14 cellular contexts compared by ENCODE assay signal in the genomic region with DNA sequence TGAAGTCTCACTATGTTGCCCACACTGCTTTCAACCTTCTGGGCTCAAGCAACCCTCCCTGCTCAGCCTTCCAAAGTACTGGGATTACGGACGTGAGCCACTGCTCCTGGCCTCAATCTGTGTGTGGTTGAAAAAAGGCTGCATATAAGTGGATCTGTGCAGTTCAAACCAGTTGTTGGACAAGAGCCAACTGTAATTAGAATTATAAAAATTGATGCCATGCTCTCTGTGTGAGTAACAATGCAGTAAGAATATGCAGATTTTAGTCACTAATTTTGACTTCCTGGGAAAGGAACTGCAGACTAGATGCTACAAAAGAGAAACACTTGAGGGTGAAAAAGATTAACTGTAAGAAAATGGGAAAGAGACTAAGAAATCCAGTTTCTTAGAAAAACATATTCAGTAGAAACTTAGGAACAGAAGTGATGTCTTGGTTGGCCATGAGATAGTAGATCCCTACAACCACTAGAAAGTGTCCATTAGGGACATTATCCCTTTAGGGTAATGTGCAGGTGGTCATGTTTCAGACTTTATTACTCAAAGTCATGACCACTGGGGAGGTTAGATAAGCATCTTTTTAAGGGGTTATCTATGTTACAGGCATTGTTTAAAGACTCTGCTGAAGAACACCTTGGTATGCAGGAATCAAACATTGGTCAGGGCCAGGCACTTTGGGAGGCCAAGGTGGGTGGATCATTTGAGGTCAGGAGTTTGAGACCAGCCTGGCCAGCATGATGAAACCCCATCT. TPM values are rescaled to one million over a fixed set of nuclear protein-coding genes. Genes with fewer than 3 reads are reported as not detected.
A peak's percentile ranks its signal among the peaks of the same experiment; 100 is the strongest.
DNase-seq lines count a peak whose midpoint lies in the region; ATAC-seq, FAIRE-seq and TF ChIP-seq lines count a peak whose summit lies in the region.
"Had no signal": no experiment of that assay in that cellular context is flagged by ENCODE, and none has a peak within 500 bp of the region (broad histone marks: within the 10 kb centered on the region; RNA-seq: fewer than 3 reads in every experiment).

No MANE protein-coding gene starts in this region.

- POLR2A ChIA-PET in HEK293 (lab: Yijun Ruan, JAX) (interaction anchor here (2.1 kb wide), 1 partner anchor 26 kb away, joined by 8 read pairs; the partner anchor contains the start of gene ITCH), WTC11 (lab: Charles Lee) (interaction anchor here (0.6 kb wide), 1 partner anchor 380 kb away, joined by 3 read pairs; no protein-coding TSS in a partner anchor), HepG2 (lab: Yijun Ruan, JAX) (no interaction called here)

- TF ChIP-seq POLR2A in HepG2 (IDR thresholded peaks at IDR 0.05; ENCODE audit: insufficient read depth in 1 of 2, low read depth in 2 of 2, low read length in 2 of 2) (no peak), gastrocnemius medialis (IDR thresholded peaks at IDR 0.05) (no peak)

- CTCF ChIA-PET in HEK293 (lab: Yijun Ruan, JAX) = interaction anchor here (0.7 to 1.5 kb wide), 3 partner anchors 12 to 77 kb away, joined by 3 to 6 read pairs (median 4); no protein-coding TSS in a partner anchor
- CTCF ChIA-PET in WTC11 (lab: Charles Lee) = interaction anchor here (1.9 kb wide), 1 partner anchor 77 kb away, joined by 7 read pairs; no protein-coding TSS in a partner anchor
- CTCF ChIA-PET in HepG2 (lab: Yijun Ruan, JAX; ENCODE audit: low intra/inter-chr PET ratio, low total read pairs) = no interaction called here

- no peak for TF ChIP-seq RAD21 in HepG2 (CRISPR knock-in tag; IDR thresholded peaks at IDR 0.05)

- TSS peak; percentile 13 for BruUV-seq in HepG2 (replicated peaks; lab: Mats Ljungman, UMichigan)

- H3K36me3 Mint-ChIP-seq in WTC11 = peaks cover 18% of the 10 kb centered on the region

- H3K4me1 Mint-ChIP-seq in WTC11 = peaks cover 21% of the 10 kb centered on the region

- no peaks in the 10 kb centered on the region for H3K27me3 Mint-ChIP-seq in WTC11 (ENCODE audit: low read depth)
- H3K27me3 Mint-ChIP-seq: activated CD4-positive, alpha-beta T cell treated with anti-CD3 and anti-CD28 coated beads, Interleukin-2, amount 10 ng/mL, durations not matched to agents 7 days and 5 days had no signal

- H3K27me3 ChIP-seq in HepG2 (ENCODE audit: control insufficient read depth in 1 of 2, insufficient read depth in 2 of 2, low read length in 2 of 2) = no peaks in the 10 kb centered on the region
- H3K27me3 ChIP-seq in gastrocnemius medialis = no peaks in the 10 kb centered on the region
- H3K27me3 ChIP-seq: hepatocyte had no signal

- no peak for FAIRE-seq in HepG2 (lab: Jason Lieb, UNC)

- ATAC-seq in WTC11 = no peak
- ATAC-seq in HepG2 = no peak
- no peak for ATAC-seq in gastrocnemius medialis

- peaks cover 53% of the 10 kb centered on the region for H4K20me1 ChIP-seq in HepG2 (ENCODE audit: insufficient read depth, low read length)

- no peaks in the 10 kb centered on the region for H3K9me3 Mint-ChIP-seq in WTC11
- H3K9me3 Mint-ChIP-seq: activated CD4-positive, alpha-beta T cell treated with anti-CD3 and anti-CD28 coated beads, Interleukin-2, amount 10 ng/mL, durations not matched to agents 7 days and 5 days had no signal

- H3K36me3 ChIP-seq in HEK293 (ENCODE audit: control insufficient read depth in 2 of 2, insufficient read depth in 1 of 2, low read length in 2 of 2) (peaks cover 18 to 21% of the 10 kb centered on the region in 2 experiments), HepG2 (replicated peaks in 1 of 2; ENCODE audit: control insufficient read depth in 1 of 2, insufficient read depth in 2 of 2, low read length in 2 of 2) (peaks cover 11 to 46% of the 10 kb centered on the region in 2 experiments), gastrocnemius medialis (peaks cover 0 to 10% of the 10 kb centered on the region in 2 donors)
- H3K36me3 ChIP-seq: prostate gland had no signal

- in situ Hi-C loops in HepG2 (cut with HindIII; ENCODE audit: extremely low pct_ligation_motif_present, low pct_unique_long_range_greater_than_20kb) = no loop called here
- in situ Hi-C loops in gastrocnemius medialis (cut with MboI; ENCODE audit: low sequenced_read_pairs in 4 of 4) = no loop called here

- peaks cover 13% of the 10 kb centered on the region for H3K4me1 ChIP-seq in HEK293 (ENCODE audit: control insufficient read depth, insufficient read depth, low read length)
- peaks cover 43% of the 10 kb centered on the region for H3K4me1 ChIP-seq in HepG2 (ENCODE audit: insufficient read depth, low read length)
- peaks cover 39 to 42% of the 10 kb centered on the region in 2 donors for H3K4me1 ChIP-seq in gastrocnemius medialis
- H3K4me1 ChIP-seq: prostate gland had no signal

- H3K27ac ChIP-seq in HEK293 (ENCODE audit: extremely low read depth, low read depth, low read length) (0 out of 2 replicates have a peak overlapping the region, but pooled peaks have one; percentile 1), HepG2 (ENCODE audit: extremely low read length, insufficient read depth, low read length) (no peak overlapping the region), gastrocnemius medialis (no peak overlapping the region)
- H3K27ac ChIP-seq: hepatocyte, prostate gland had no signal

- no peak overlapping the region for H3K4me2 ChIP-seq in HepG2 (ENCODE audit: low read depth, low read length)
- H3K4me2 ChIP-seq: hepatocyte had no signal

- 94% methylated on average over 2 of the region's 2 CpGs for whole genome bisulfite sequencing in HepG2 (ENCODE audit: low lambda C conversion rate)

- no peak overlapping the region for H3K4me3 ChIP-seq in HEK293 (ENCODE audit: low read depth, low read length)
- H3K4me3 ChIP-seq in HepG2 (replicated peaks in 1 of 3; ENCODE audit: insufficient read depth in 1 of 3, low read depth in 2 of 3, low read length in 3 of 3) = no peak overlapping the region
- no peak overlapping the region for H3K4me3 ChIP-seq in gastrocnemius medialis
- H3K4me3 ChIP-seq: hepatocyte, prostate gland had no signal

- TF ChIP-seq EP300 in HepG2 (IDR thresholded peaks at IDR 0.05; ENCODE audit: low read depth in 2 of 2, low read length in 2 of 2) (no peak), HepG2 (CRISPR knock-in tag; IDR thresholded peaks at IDR 0.05; ENCODE audit: borderline replicate concordance) (no peak)

- DNase-seq in NCI-H2196 (lab: John Stamatoyannopoulos, UW; ENCODE audit: unreplicated experiment) (peak; percentile 17), NCI-H2196 treated with DMSO at 0.1 percent for 48 hours (lab: John Stamatoyannopoulos, UW; ENCODE audit: unreplicated experiment) (no peak), WTC11 (ENCODE audit: low spot score) (no peak), HepG2 (ENCODE audit: low spot score) (no peak), gastrocnemius medialis (no peak), GM19238 (ENCODE audit: insufficient read length, low spot score) (no peak), hypothalamus (lab: John Stamatoyannopoulos, UW) (no peak)
- DNase-seq: activated CD4-positive, alpha-beta T cell treated with anti-CD3 and anti-CD28 coated beads, Interleukin-2, amount 10 ng/mL, durations not matched to agents 7 days and 5 days; GF-D8; NCI-H226; stimulated activated CD4-positive, alpha-beta T cell treated with anti-CD3 and anti-CD28 coated beads, Interleukin-4, amount 100 ng/mL, for 1 hour had no signal

- H3K27ac Mint-ChIP-seq in WTC11 = peak overlapping the region; percentile 63
- H3K27ac Mint-ChIP-seq: activated CD4-positive, alpha-beta T cell treated with anti-CD3 and anti-CD28 coated beads, Interleukin-2, amount 10 ng/mL, durations not matched to agents 7 days and 5 days had no signal

- H3K9ac ChIP-seq in HepG2 (ENCODE audit: insufficient read depth, low read depth, low read length) = no peak overlapping the region

- no peak overlapping the region for H2AFZ ChIP-seq in HepG2 (ENCODE audit: low read length)
- H2AFZ ChIP-seq: hepatocyte had no signal

- no peaks in the 10 kb centered on the region for H3K9me3 ChIP-seq in HEK293 (ENCODE audit: control insufficient read depth, insufficient read depth, low read depth, low read length)
- H3K9me3 ChIP-seq in HepG2 (ENCODE audit: low read length) = no peaks in the 10 kb centered on the region
- H3K9me3 ChIP-seq in gastrocnemius medialis = no peaks in the 10 kb centered on the region
- H3K9me3 ChIP-seq: prostate gland had no signal

- TF ChIP-seq CTCF in HEK293 (tag by site-specific recombination; IDR thresholded peaks at IDR 0.05) (no peak), WTC11 (IDR thresholded peaks at IDR 0.05) (no peak), HepG2 (CRISPR knock-in tag; IDR thresholded peaks at IDR 0.05) (no peak), gastrocnemius medialis (IDR thresholded peaks at IDR 0.05 in 4 of 5, conservative IDR thresholded peaks at IDR 0.05 in 1 of 5) (no peak)

- intact Hi-C loops in HepG2 (cut with micrococcal nuclease; ENCODE audit: unreplicated experiment) (no loop called here), gastrocnemius medialis (cut with DNase I; ENCODE audit: low total_unique reads) (no loop called here)

- peaks cover 92% of the 10 kb centered on the region for H3K79me2 ChIP-seq in HepG2 (ENCODE audit: insufficient read depth, low read length)

- H3K4me3 Mint-ChIP-seq in WTC11 = no peak overlapping the region
- H3K4me3 Mint-ChIP-seq: activated CD4-positive, alpha-beta T cell treated with anti-CD3 and anti-CD28 coated beads, Interleukin-2, amount 10 ng/mL, durations not matched to agents 7 days and 5 days had no signal

RNA-seq across cellular contexts. Expression of gene ITCH, which starts 26.3 kb away (rescaled TPM):
- 35.8 to 43.4 TPM (median 36.4 TPM) in 3 replicates for total RNA-seq in WTC11 (2021)
- 112 and 162 TPM in 2 replicates for total RNA-seq in HepG2 (2016; rRNA removed; fragmentation: Illumina TruSeq; extraction: Trizol)
- 73.1 and 80.6 TPM in 2 replicates for total RNA-seq in HepG2 (2016; cell fraction: cytosol; rRNA removed; fragmentation: Illumina TruSeq; extraction: Trizol; ENCODE audit: low read depth)
- 111 and 151 TPM in 2 replicates for total RNA-seq in HepG2 (2016; cell fraction: insoluble cytoplasmic fraction; rRNA removed; fragmentation: Illumina TruSeq; extraction: Trizol)
- 75.4 and 81.7 TPM in 2 replicates for total RNA-seq in HepG2 (2016; cell fraction: membrane; rRNA removed; fragmentation: Illumina TruSeq; extraction: Trizol)
- 124 and 131 TPM in 2 replicates for total RNA-seq in HepG2 (2016; cell fraction: nucleus; rRNA removed; fragmentation: Illumina TruSeq; extraction: Trizol)
- polyA plus RNA-seq in HepG2 (2011; rRNA removed) = 17.4 and 20.5 TPM in 2 replicates
- 7.4 and 12.7 TPM in 2 replicates for polyA plus RNA-seq in HepG2 (2011; cell fraction: cytosol; rRNA removed)
- polyA plus RNA-seq in HepG2 (2011; cell fraction: nucleus; rRNA removed) = 12.2 and 17.3 TPM in 2 replicates
- polyA plus RNA-seq in HepG2 (2012) = 44.6 and 45.2 TPM in 2 replicates
- polyA plus RNA-seq in HepG2 (2016; cell fraction: cytosol; fragmentation: Illumina TruSeq; extraction: Trizol; ENCODE audit: low read depth) = 5.3 and 6.3 TPM in 2 replicates
- polyA plus RNA-seq in HepG2 (2016; cell fraction: insoluble cytoplasmic fraction; fragmentation: Illumina TruSeq; extraction: Trizol; ENCODE audit: low read depth) = 65.3 and 70.7 TPM in 2 replicates
- polyA plus RNA-seq in HepG2 (2016; cell fraction: membrane; fragmentation: Illumina TruSeq; extraction: Trizol; ENCODE audit: low read depth) = 15.2 and 15.3 TPM in 2 replicates
- polyA plus RNA-seq in HepG2 (2016; cell fraction: nucleus; fragmentation: Illumina TruSeq; extraction: Trizol; ENCODE audit: insufficient read depth, low read depth) = 55.0 and 61.2 TPM in 2 replicates
- polyA minus RNA-seq in HepG2 (2011; rRNA and poly(A)+ RNA removed; ENCODE audit: low replicate concordance) = 30.6 and 37.6 TPM in 2 replicates
- polyA minus RNA-seq in HepG2 (2011; cell fraction: cytosol; rRNA and poly(A)+ RNA removed) = 38.7 and 40.1 TPM in 2 replicates
- polyA minus RNA-seq in HepG2 (2011; cell fraction: nucleus; rRNA and poly(A)+ RNA removed) = 79.4 and 86.2 TPM in 2 replicates
- 10 to 100 TPM; 32.9 to 55.2 (median 52.0) TPM for total RNA-seq in gastrocnemius medialis
